ENCODE assay signal across 22 cellular contexts in the genomic region with DNA sequence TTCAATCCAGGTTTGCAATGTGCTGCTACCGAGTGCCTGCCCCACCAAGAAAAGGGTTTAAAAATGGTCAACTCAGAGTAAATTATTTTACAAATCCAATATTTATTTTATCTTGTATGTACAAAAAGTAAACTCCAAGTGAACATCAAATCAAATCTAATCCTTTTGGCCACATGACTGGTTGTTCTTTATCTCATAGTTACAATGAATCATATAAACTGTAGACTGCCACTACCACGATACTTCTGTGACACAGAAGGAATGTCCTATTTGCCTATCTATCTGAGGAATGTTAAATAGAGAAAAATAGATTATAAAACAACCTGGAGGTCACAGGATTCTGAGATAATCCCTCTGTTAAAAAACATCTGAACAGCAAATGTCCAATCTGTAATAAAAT.
"Had no signal": no experiment of that assay in that cellular context is flagged by ENCODE, and none has a peak within 500 bp of the region (broad histone marks: within the 10 kb centered on the region; RNA-seq: fewer than 3 reads in every experiment).

No MANE protein-coding gene starts in this region.

- DNase-seq: colonic mucosa; dermis blood vessel endothelial cell; endodermal cell; erythroblast; foreskin melanocyte; heart left ventricle; left ventricle myocardium inferior; lower lobe of right lung; midbrain; psoas muscle; sigmoid colon; stimulated activated CD4-positive, alpha-beta T cell treated with anti-CD3 and anti-CD28 coated beads, Interleukin-2, amount 100 ng/mL, for 24 hours; stimulated activated CD4-positive, alpha-beta T cell treated with anti-CD3 and anti-CD28 coated beads, Interleukin-4, amount 100 ng/mL, for 4 hours; stimulated activated naive B cell treated with anti-CD40 and anti-IgM and Interleukin-4, amounts not matched to agents 10 μg/mL and 1 μg/mL and 100 μg/mL, for 72 hours; stimulated activated naive CD8-positive, alpha-beta T cell treated with anti-CD3 and anti-CD28 coated beads, Interleukin-15, amount 100 ng/mL, for 72 hours; testis had no signal

- H3K4me3 Mint-ChIP-seq: endodermal cell; memory B cell; natural killer cell treated with Interleukin-12 subunit alpha and Interleukin-12 subunit beta and Interleukin-15 and Interleukin-18, amount 100 ng/mL, for 72 hours; neural progenitor cell; stimulated activated naive B cell treated with anti-CD40 and anti-IgM and Interleukin-4, amounts not matched to agents 10 μg/mL and 1 μg/mL and 100 μg/mL, for 72 hours; stimulated activated naive CD8-positive, alpha-beta T cell treated with anti-CD3 and anti-CD28 coated beads, Interleukin-15, amount 100 ng/mL, for 72 hours had no signal

- H3K9me3 Mint-ChIP-seq: endodermal cell; memory B cell; natural killer cell treated with Interleukin-12 subunit alpha and Interleukin-12 subunit beta and Interleukin-15 and Interleukin-18, amount 100 ng/mL, for 72 hours; stimulated activated naive B cell treated with anti-CD40 and anti-IgM and Interleukin-4, amounts not matched to agents 10 μg/mL and 1 μg/mL and 100 μg/mL, for 72 hours; stimulated activated naive CD8-positive, alpha-beta T cell treated with anti-CD3 and anti-CD28 coated beads, Interleukin-15, amount 100 ng/mL, for 72 hours had no signal

- H3K9me3 ChIP-seq: colonic mucosa, heart left ventricle, left ventricle myocardium inferior, lower lobe of right lung, psoas muscle, right atrium auricular region, sigmoid colon, testis, tibial nerve had no signal

- H3K27ac Mint-ChIP-seq: endodermal cell; memory B cell; natural killer cell treated with Interleukin-12 subunit alpha and Interleukin-12 subunit beta and Interleukin-15 and Interleukin-18, amount 100 ng/mL, for 72 hours; neural progenitor cell; stimulated activated naive B cell treated with anti-CD40 and anti-IgM and Interleukin-4, amounts not matched to agents 10 μg/mL and 1 μg/mL and 100 μg/mL, for 72 hours; stimulated activated naive CD8-positive, alpha-beta T cell treated with anti-CD3 and anti-CD28 coated beads, Interleukin-15, amount 100 ng/mL, for 72 hours had no signal

- H3K4me3 ChIP-seq: colonic mucosa, heart left ventricle, left ventricle myocardium inferior, lower lobe of right lung, neural progenitor cell, psoas muscle, right atrium auricular region, sigmoid colon, skin epidermis, testis, tibial nerve had no signal

- H3K36me3 Mint-ChIP-seq: memory B cell; natural killer cell treated with Interleukin-12 subunit alpha and Interleukin-12 subunit beta and Interleukin-15 and Interleukin-18, amount 100 ng/mL, for 72 hours; neural progenitor cell; stimulated activated naive B cell treated with anti-CD40 and anti-IgM and Interleukin-4, amounts not matched to agents 10 μg/mL and 1 μg/mL and 100 μg/mL, for 72 hours had no signal

- ATAC-seq: heart left ventricle; lower lobe of right lung; natural killer cell treated with Interleukin-12 subunit alpha and Interleukin-12 subunit beta and Interleukin-15 and Interleukin-18, amount 100 ng/mL, for 72 hours; psoas muscle; stimulated activated naive B cell treated with anti-CD40 and anti-IgM and Interleukin-4, amounts not matched to agents 10 μg/mL and 1 μg/mL and 100 μg/mL, for 72 hours; stimulated activated naive CD8-positive, alpha-beta T cell treated with anti-CD3 and anti-CD28 coated beads, Interleukin-15, amount 100 ng/mL, for 72 hours had no signal

- H3K4me1 ChIP-seq: colonic mucosa, heart left ventricle, left ventricle myocardium inferior, lower lobe of right lung, psoas muscle, right atrium auricular region, sigmoid colon, tibial nerve had no signal

- H3K27me3 ChIP-seq: colonic mucosa, heart left ventricle, neural progenitor cell, right atrium auricular region, sigmoid colon, testis, tibial nerve had no signal

- H3K9ac ChIP-seq: neural progenitor cell had no signal

- H3K4me1 Mint-ChIP-seq: memory B cell had no signal

- H3K36me3 ChIP-seq: colonic mucosa, heart left ventricle, left ventricle myocardium inferior, lower lobe of right lung, neural progenitor cell, right atrium auricular region, sigmoid colon, tibial nerve had no signal

- H3K27ac ChIP-seq: colonic mucosa, heart left ventricle, left ventricle myocardium inferior, lower lobe of right lung, neural progenitor cell, psoas muscle, right atrium auricular region, sigmoid colon, skin epidermis, testis, tibial nerve had no signal
